ENCODE assay signal across 15 cellular contexts in genomic region chr14:72883109-72883508, GRCh38. TPM values are rescaled to one million over a fixed set of nuclear protein-coding genes. Genes with fewer than 3 reads are reported as not detected.
A peak's percentile ranks its signal among the peaks of the same experiment; 100 is the strongest.
DNase-seq lines count a peak whose midpoint lies in the region; ATAC-seq and TF ChIP-seq lines count a peak whose summit lies in the region.
"Had no signal": no experiment of that assay in that cellular context is flagged by ENCODE, and none has a peak within 500 bp of the region (broad histone marks: within the 10 kb centered on the region; RNA-seq: fewer than 3 reads in every experiment).

No MANE protein-coding gene starts in this region.

- H3F3A ChIP-seq in Loucy (ENCODE audit: low read depth) = no peaks in the 10 kb centered on the region

- H3K4me1 ChIP-seq in Loucy (ENCODE audit: insufficient read depth, low read length, poor library complexity, severe bottlenecking) = peaks cover 49% of the 10 kb centered on the region
- peaks cover 26 to 52% of the 10 kb centered on the region in 2 donors for H3K4me1 ChIP-seq in gastrocnemius medialis

- H3K27ac Mint-ChIP-seq in activated naive CD8-positive, alpha-beta T cell treated with anti-CD3 and anti-CD28 coated beads, Interleukin-2, amount 10 ng/mL, durations not matched to agents 7 days and 5 days = peak overlapping the region; percentile 72
- H3K27ac Mint-ChIP-seq in activated naive CD8-positive, alpha-beta T cell treated with anti-CD3 and anti-CD28 coated beads, Interleukin-2, amount 50 U/mL, for 24 hours = no peak overlapping the region
- H3K27ac Mint-ChIP-seq: CD4-positive, CD25-positive, alpha-beta regulatory T cell; HFFc6 had no signal

- H3K36me3 ChIP-seq in Loucy (ENCODE audit: insufficient read depth, low read length) = peaks cover 46% of the 10 kb centered on the region; the same call in 1 of the 2 replicates
- no peaks in the 10 kb centered on the region for H3K36me3 ChIP-seq in brain microvascular endothelial cell (replicated peaks)
- H3K36me3 ChIP-seq in gastrocnemius medialis = no peaks in the 10 kb centered on the region
- H3K36me3 ChIP-seq: BLaER1 treated with 17β-estradiol and CSF1 and Interleukin-3, amounts not matched to agents 10 nM and 100 nM had no signal

- H3K27me3 ChIP-seq in Loucy (ENCODE audit: insufficient read depth, low read length, poor library complexity, severe bottlenecking) = no peaks in the 10 kb centered on the region
- H3K27me3 ChIP-seq in brain microvascular endothelial cell (replicated peaks) = no peaks in the 10 kb centered on the region
- no peaks in the 10 kb centered on the region for H3K27me3 ChIP-seq in gastrocnemius medialis

- peaks cover 6% of the 10 kb centered on the region for H3K9me3 Mint-ChIP-seq in activated naive CD8-positive, alpha-beta T cell treated with anti-CD3 and anti-CD28 coated beads, Interleukin-2, amount 10 ng/mL, durations not matched to agents 7 days and 5 days
- no peaks in the 10 kb centered on the region for H3K9me3 Mint-ChIP-seq in activated naive CD8-positive, alpha-beta T cell treated with anti-CD3 and anti-CD28 coated beads, Interleukin-2, amount 50 U/mL, for 24 hours
- H3K9me3 Mint-ChIP-seq: HFFc6 had no signal

- TF ChIP-seq CTCF in Loucy (conservative IDR thresholded peaks at IDR 0.05; ENCODE audit: low read length) (no peak), brain microvascular endothelial cell (IDR thresholded peaks at IDR 0.05; ENCODE audit: low read depth, low read length, missing control alignments) (no peak), gastrocnemius medialis (IDR thresholded peaks at IDR 0.05 in 4 of 5, conservative IDR thresholded peaks at IDR 0.05 in 1 of 5) (no peak)

- in situ Hi-C loops in brain microvascular endothelial cell (cut with HindIII; ENCODE audit: low pct_ligation_motif_present, low sequenced_read_pairs) = no loop called here
- in situ Hi-C loops in gastrocnemius medialis (cut with MboI; ENCODE audit: low sequenced_read_pairs in 4 of 4) = no loop called here

- peaks cover 99% of the 10 kb centered on the region for H3K79me2 ChIP-seq in Loucy (ENCODE audit: insufficient read depth, low read length)

- DNase-seq in activated naive CD8-positive, alpha-beta T cell treated with anti-CD3 and anti-CD28 coated beads, Interleukin-2, amount 10 ng/mL, durations not matched to agents 7 days and 5 days = no peak
- no peak for DNase-seq in activated naive CD8-positive, alpha-beta T cell treated with anti-CD3 and anti-CD28 coated beads, Interleukin-2, amount 50 U/mL, for 24 hours
- DNase-seq in brain microvascular endothelial cell (no peak), gastrocnemius medialis (no peak)
- DNase-seq: ACHN; CD4-positive, CD25-positive, alpha-beta regulatory T cell; DMS53; GF-D8; HCEC 1CT; HFFc6 had no signal

- no peak overlapping the region for H2AFZ ChIP-seq in Loucy (ENCODE audit: low read length)

- peaks cover 43% of the 10 kb centered on the region for H3K4me1 Mint-ChIP-seq in activated naive CD8-positive, alpha-beta T cell treated with anti-CD3 and anti-CD28 coated beads, Interleukin-2, amount 10 ng/mL, durations not matched to agents 7 days and 5 days
- H3K4me1 Mint-ChIP-seq in activated naive CD8-positive, alpha-beta T cell treated with anti-CD3 and anti-CD28 coated beads, Interleukin-2, amount 50 U/mL, for 24 hours = peaks cover 19% of the 10 kb centered on the region

- H3K9me2 ChIP-seq in Loucy (replicated peaks; ENCODE audit: low read depth, low read length) = no peaks in the 10 kb centered on the region

- peaks cover 9% of the 10 kb centered on the region for H3K27me3 Mint-ChIP-seq in activated naive CD8-positive, alpha-beta T cell treated with anti-CD3 and anti-CD28 coated beads, Interleukin-2, amount 10 ng/mL, durations not matched to agents 7 days and 5 days
- H3K27me3 Mint-ChIP-seq in activated naive CD8-positive, alpha-beta T cell treated with anti-CD3 and anti-CD28 coated beads, Interleukin-2, amount 50 U/mL, for 24 hours = peaks cover 3% of the 10 kb centered on the region

- peak overlapping the region; percentile 61 for H3K4me3 Mint-ChIP-seq in activated naive CD8-positive, alpha-beta T cell treated with anti-CD3 and anti-CD28 coated beads, Interleukin-2, amount 10 ng/mL, durations not matched to agents 7 days and 5 days
- H3K4me3 Mint-ChIP-seq in activated naive CD8-positive, alpha-beta T cell treated with anti-CD3 and anti-CD28 coated beads, Interleukin-2, amount 50 U/mL, for 24 hours = no peak overlapping the region
- H3K4me3 Mint-ChIP-seq: HFFc6 had no signal

- H3K4me3 ChIP-seq in Loucy (ENCODE audit: low read length, poor library complexity, severe bottlenecking) (peak overlapping the region; percentile 19), brain microvascular endothelial cell (ENCODE audit: low read depth, low read length) (no peak overlapping the region), gastrocnemius medialis (no peak overlapping the region)
- H3K4me3 ChIP-seq: BLaER1 treated with 17β-estradiol and CSF1 and Interleukin-3, amounts not matched to agents 10 nM and 100 nM had no signal

- no peaks in the 10 kb centered on the region for H3K9me3 ChIP-seq in Loucy (ENCODE audit: insufficient read depth, low read depth, low read length)
- H3K9me3 ChIP-seq in gastrocnemius medialis = no peaks in the 10 kb centered on the region
- H3K9me3 ChIP-seq: BLaER1 treated with 17β-estradiol and CSF1 and Interleukin-3, amounts not matched to agents 10 nM and 100 nM had no signal

- peaks cover 41% of the 10 kb centered on the region for H3K36me3 Mint-ChIP-seq in activated naive CD8-positive, alpha-beta T cell treated with anti-CD3 and anti-CD28 coated beads, Interleukin-2, amount 10 ng/mL, durations not matched to agents 7 days and 5 days
- no peaks in the 10 kb centered on the region for H3K36me3 Mint-ChIP-seq in activated naive CD8-positive, alpha-beta T cell treated with anti-CD3 and anti-CD28 coated beads, Interleukin-2, amount 50 U/mL, for 24 hours (ENCODE audit: low read depth)
- H3K36me3 Mint-ChIP-seq: CD4-positive, CD25-positive, alpha-beta regulatory T cell had no signal

- H3K27ac ChIP-seq in brain microvascular endothelial cell (peak overlapping the region; percentile 76), gastrocnemius medialis (peak overlapping the region in 3 of 4 donors; percentile 17 to 53 (median 38))
- H3K27ac ChIP-seq: BLaER1 treated with 17β-estradiol and CSF1 and Interleukin-3, amounts not matched to agents 10 nM and 100 nM; HL-60 had no signal

- peak overlapping the region; percentile 57 for H3K4me2 ChIP-seq in Loucy (ENCODE audit: low read depth, low read length, poor library complexity, severe bottlenecking)

- POLR2A ChIA-PET in activated naive CD8-positive, alpha-beta T cell treated with anti-CD3 and anti-CD28 coated beads, Interleukin-2, amount 10 ng/mL, durations not matched to agents 7 days and 5 days (lab: Charles Lee) = interaction anchor here (0.9 to 1.8 kb wide), 5 partner anchors 11 to 444 kb away, joined by 3 to 15 read pairs (median 6); partner anchors contain the start of gene DPF3

- intact Hi-C loops in gastrocnemius medialis (cut with DNase I; ENCODE audit: low total_unique reads) = no loop called here

- H3K9ac ChIP-seq in Loucy (ENCODE audit: low read depth, low read length, poor library complexity, severe bottlenecking) = no peak overlapping the region
- H3K9ac ChIP-seq: BLaER1 treated with 17β-estradiol and CSF1 and Interleukin-3, amounts not matched to agents 10 nM and 100 nM had no signal

- H4K20me1 ChIP-seq in Loucy (ENCODE audit: insufficient read depth, low read length, poor library complexity, severe bottlenecking) = peaks cover 82% of the 10 kb centered on the region
- H4K20me1 ChIP-seq: BLaER1 treated with 17β-estradiol and CSF1 and Interleukin-3, amounts not matched to agents 10 nM and 100 nM had no signal

- ATAC-seq in activated naive CD8-positive, alpha-beta T cell treated with anti-CD3 and anti-CD28 coated beads, Interleukin-2, amount 10 ng/mL, durations not matched to agents 7 days and 5 days (ENCODE audit: low read depth) = no peak
- ATAC-seq in activated naive CD8-positive, alpha-beta T cell treated with anti-CD3 and anti-CD28 coated beads, Interleukin-2, amount 50 U/mL, for 24 hours = no peak
- no peak for ATAC-seq in gastrocnemius medialis
- ATAC-seq in HG03432 (IDR thresholded peaks at IDR 0.05; ENCODE audit: unreplicated experiment) = no peak
- no peak for ATAC-seq in GM21367 (IDR thresholded peaks at IDR 0.05; ENCODE audit: unreplicated experiment)

- TF ChIP-seq POLR2A in gastrocnemius medialis (IDR thresholded peaks at IDR 0.05) = no peak

RNA-seq across cellular contexts. Expression of gene DPF3, which starts 10.8 kb away (rescaled TPM):
- 1 to 10 TPM; 3.8 to 4.1 TPM for total RNA-seq in activated naive CD8-positive, alpha-beta T cell treated with anti-CD3 and anti-CD28 coated beads, Interleukin-2, amount 10 ng/mL, durations not matched to agents 7 days and 5 days
- total RNA-seq in gastrocnemius medialis = 10 to 100 TPM; 16.7 to 27.8 (median 20.3) TPM

RNA-seq across cellular contexts. Expression of gene DCAF4, which starts 43.2 kb away (rescaled TPM):
- total RNA-seq in activated naive CD8-positive, alpha-beta T cell treated with anti-CD3 and anti-CD28 coated beads, Interleukin-2, amount 10 ng/mL, durations not matched to agents 7 days and 5 days = 10 to 100 TPM; 18.3 to 24.6 TPM
- 10 to 100 TPM; 13.9 to 38.3 (median 25.7) TPM for total RNA-seq in gastrocnemius medialis
